ENCODE assay signal across 8 cellular contexts in the genomic region with DNA sequence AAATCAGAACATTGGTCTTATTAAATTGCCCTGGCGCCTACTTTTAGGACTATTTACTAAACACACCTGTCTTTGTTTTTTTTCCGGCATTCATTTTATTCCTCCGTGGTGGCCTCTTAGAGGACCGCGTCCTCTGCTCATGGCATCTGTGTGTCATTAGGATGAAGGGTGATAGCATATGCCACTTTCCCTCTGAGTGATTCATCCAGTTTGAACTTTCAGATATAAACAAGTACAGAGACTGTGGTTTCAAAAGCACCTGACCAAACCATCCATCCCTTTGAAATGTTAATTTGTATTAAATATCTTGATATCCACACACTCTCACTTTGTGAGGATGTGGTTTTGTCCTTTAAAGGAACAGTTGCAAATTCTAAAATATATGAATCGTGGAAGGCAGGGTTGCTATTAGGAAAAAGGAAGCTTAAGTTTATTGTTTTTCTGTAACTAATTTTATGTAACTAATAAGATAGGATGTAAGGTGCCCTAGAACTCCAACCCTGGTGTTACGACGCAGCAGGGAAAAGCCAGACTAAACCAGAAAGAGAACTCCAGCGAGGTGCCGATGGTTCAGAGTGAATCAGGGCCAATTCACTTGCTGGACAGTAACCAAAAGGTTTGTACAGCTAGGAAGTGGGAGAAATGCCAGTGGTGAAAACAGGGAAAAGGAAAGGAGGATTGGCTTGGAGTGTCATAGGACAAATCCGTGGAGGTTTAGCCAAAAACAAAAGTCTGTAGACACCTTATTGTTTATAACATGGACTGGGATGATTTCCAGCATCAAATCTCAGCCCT.
A peak's percentile ranks its signal among the peaks of the same experiment; 100 is the strongest.
DNase-seq lines count a peak whose midpoint lies in the region; ATAC-seq, FAIRE-seq and TF ChIP-seq lines count a peak whose summit lies in the region.

No MANE protein-coding gene starts in this region.

- no TSS peak for BruUV-seq in GM12878 (replicated peaks; lab: Mats Ljungman, UMichigan)

- no peaks in the 10 kb centered on the region for H4K20me1 ChIP-seq in GM12878 (ENCODE audit: control insufficient read depth, insufficient read depth)

- peak; percentile 40 for DNase-seq in DMS 273 treated with DMSO at 0.1 percent for 48 hours (lab: John Stamatoyannopoulos, UW)
- peak; percentile 62 for DNase-seq in LNCaP clone FGC (ENCODE audit: low read depth)
- DNase-seq in GM12878 (ENCODE audit: low read depth, low spot score) = peak; percentile 24
- DNase-seq in left lobe of liver (ENCODE audit: low spot score) = no peak
- no peak for DNase-seq in posterior cingulate gyrus
- no peak for DNase-seq in NCI-H2196 treated with DMSO at 0.1 percent for 48 hours (lab: John Stamatoyannopoulos, UW; ENCODE audit: unreplicated experiment)
- DNase-seq in Peyer's patch = no peak

- H2AFZ ChIP-seq in GM12878 (ENCODE audit: control insufficient read depth, low read depth, low read length) = no peak overlapping the region

- TF ChIP-seq RAD21 in GM12878 (IDR thresholded peaks at IDR 0.05; ENCODE audit: insufficient read depth, low read depth, low read length) = no peak

- 93% methylated on average over 11 of the region's 11 CpGs for WGBS in GM12878 (ENCODE audit: insufficient coverage, insufficient replicate concordance, low lambda C conversion rate, missing lambda C conversion rate)

- no peaks in the 10 kb centered on the region for H3K36me3 ChIP-seq in GM12878 (ENCODE audit: control insufficient read depth in 2 of 2, insufficient read depth in 2 of 2, low read length in 1 of 2)
- H3K36me3 ChIP-seq in Peyer's patch = no peaks in the 10 kb centered on the region

- POLR2A ChIA-PET in GM12878 (lab: Charles Lee) = no interaction called here

- TF ChIP-seq CTCF in LNCaP clone FGC (IDR thresholded peaks at IDR 0.05; ENCODE audit: control insufficient read depth, extremely low read depth, insufficient read depth) = no peak
- no peak for TF ChIP-seq CTCF in GM12878 (IDR thresholded peaks at IDR 0.05 in 2 of 3, conservative IDR thresholded peaks at IDR 0.05 in 1 of 3; ENCODE audit: control insufficient read depth in 2 of 3, extremely low read depth in 1 of 3, insufficient read depth in 1 of 3, low read depth in 3 of 3, low read length in 3 of 3)
- TF ChIP-seq CTCF in Peyer's patch (IDR thresholded peaks at IDR 0.05) = no peak

- SMC1A ChIA-PET in GM12878 (lab: Charles Lee; ENCODE audit: uncharacterized antibody, unreplicated experiment) = interaction anchor here (1.6 kb wide), 1 partner anchor 51 kb away, joined by 4 read pairs; no protein-coding TSS in a partner anchor

- no peak overlapping the region for H3K4me2 ChIP-seq in GM12878 (ENCODE audit: control insufficient read depth, insufficient read depth)

- no peak for FAIRE-seq in GM12878 (lab: Jason Lieb, UNC)

- CTCF ChIA-PET in GM12878 (lab: Yijun Ruan, JAX) = interaction anchor here (1.5 kb wide), 1 partner anchor 319 kb away, joined by 3 read pairs; no protein-coding TSS in a partner anchor

- ATAC-seq in GM12878 = peak; percentile 61
- peak; percentile 82 for ATAC-seq in left lobe of liver
- ATAC-seq in HG03457 (IDR thresholded peaks at IDR 0.05; ENCODE audit: unreplicated experiment) = no peak

- H3K27me3 ChIP-seq in GM12878 (replicated peaks in 1 of 2; ENCODE audit: control insufficient read depth in 2 of 2, insufficient read depth in 2 of 2, low read length in 1 of 2) = no peaks in the 10 kb centered on the region
- H3K27me3 ChIP-seq in Peyer's patch = no peaks in the 10 kb centered on the region

- RAD21 ChIA-PET in GM12878 (lab: Charles Lee; ENCODE audit: unreplicated experiment) = interaction anchor here (0.6 kb wide), 2 partner anchors 77 to 200 kb away, joined by 3 read pairs; no protein-coding TSS in a partner anchor

- in situ Hi-C loops in GM12878 (cut with MboI) = no loop called here

- no peak overlapping the region for H3K27ac ChIP-seq in GM12878 (ENCODE audit: control insufficient read depth, insufficient read depth)
- no peak overlapping the region for H3K27ac ChIP-seq in Peyer's patch

- H3K79me2 ChIP-seq in GM12878 (ENCODE audit: control insufficient read depth, insufficient read depth, low read length) = no peaks in the 10 kb centered on the region

- no peak overlapping the region for H3K4me3 ChIP-seq in LNCaP clone FGC (ENCODE audit: low read depth, low read length)
- no peak overlapping the region for H3K4me3 ChIP-seq in GM12878
- no peak overlapping the region for H3K4me3 ChIP-seq in Peyer's patch

- H3K9ac ChIP-seq in GM12878 (ENCODE audit: control insufficient read depth, insufficient read depth, low read length) = no peak overlapping the region

- intact Hi-C loops in GM12878 (cut with micrococcal nuclease; ENCODE audit: unreplicated experiment) = no loop called here
- intact Hi-C loops in posterior cingulate gyrus (cut with DNase I) = no loop called here

- TF ChIP-seq POLR2A in GM12878 (IDR thresholded peaks at IDR 0.05; ENCODE audit: low read depth, low read length) = no peak
- TF ChIP-seq POLR2A in Peyer's patch (IDR thresholded peaks at IDR 0.05) = no peak

- TF ChIP-seq EP300 in GM12878 (IDR thresholded peaks at IDR 0.05; ENCODE audit: borderline replicate concordance in 1 of 2, control insufficient read depth in 1 of 2, low read depth in 2 of 2, low read length in 2 of 2) = peak in 1 of 2 experiments; percentile 60; a peak in 1 of 4 replicates

- H3K9me3 ChIP-seq in GM12878 (replicated peaks; ENCODE audit: control insufficient read depth, insufficient read depth, low read length) = no peaks in the 10 kb centered on the region
- H3K9me3 ChIP-seq in Peyer's patch = no peaks in the 10 kb centered on the region

- H3K4me1 ChIP-seq in GM12878 (ENCODE audit: control insufficient read depth, insufficient read depth, low read length) = peaks cover 16% of the 10 kb centered on the region
- no peaks in the 10 kb centered on the region for H3K4me1 ChIP-seq in Peyer's patch

TF ChIP-seq in GM12878, 131 proteins besides CTCF, POLR2A, EP300 and RAD21 (continues in another document):
- peak; percentile 43; the same call in 1 of the 2 replicates for TF ChIP-seq FOXK2 (IDR thresholded peaks at IDR 0.05)
- TF ChIP-seq, protein P1, sequence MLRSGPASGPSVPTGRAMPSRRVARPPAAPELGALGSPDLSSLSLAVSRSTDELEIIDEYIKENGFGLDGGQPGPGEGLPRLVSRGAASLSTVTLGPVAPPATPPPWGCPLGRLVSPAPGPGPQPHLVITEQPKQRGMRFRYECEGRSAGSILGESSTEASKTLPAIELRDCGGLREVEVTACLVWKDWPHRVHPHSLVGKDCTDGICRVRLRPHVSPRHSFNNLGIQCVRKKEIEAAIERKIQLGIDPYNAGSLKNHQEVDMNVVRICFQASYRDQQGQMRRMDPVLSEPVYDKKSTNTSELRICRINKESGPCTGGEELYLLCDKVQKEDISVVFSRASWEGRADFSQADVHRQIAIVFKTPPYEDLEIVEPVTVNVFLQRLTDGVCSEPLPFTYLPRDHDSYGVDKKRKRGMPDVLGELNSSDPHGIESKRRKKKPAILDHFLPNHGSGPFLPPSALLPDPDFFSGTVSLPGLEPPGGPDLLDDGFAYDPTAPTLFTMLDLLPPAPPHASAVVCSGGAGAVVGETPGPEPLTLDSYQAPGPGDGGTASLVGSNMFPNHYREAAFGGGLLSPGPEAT (IDR thresholded peaks at IDR 0.05; ENCODE audit: low read depth) = peak; percentile 38; the same call in 1 of the 2 replicates
- peak; percentile 84 for TF ChIP-seq RUNX3 (IDR thresholded peaks at IDR 0.05; ENCODE audit: low read length)
- no peak for TF ChIP-seq MYC (IDR thresholded peaks at IDR 0.05; ENCODE audit: insufficient read depth, insufficient read length, insufficient replicate concordance, low read length, severe bottlenecking)
- TF ChIP-seq RAD51 (IDR thresholded peaks at IDR 0.05) = peak; percentile 39; the same call in 1 of the 2 replicates
- 0 out of 2 replicates have a peak, but pooled peaks have one; percentile 38 for TF ChIP-seq DPF2 (IDR thresholded peaks at IDR 0.05)
- peak; percentile 50; the same call in 1 of the 2 replicates for TF ChIP-seq IKZF1 (conservative IDR thresholded peaks at IDR 0.05)
- peak; percentile 59; the same call in 1 of the 2 replicates for TF ChIP-seq TCF7 (IDR thresholded peaks at IDR 0.05; ENCODE audit: borderline replicate concordance)
- no peak for TF ChIP-seq SRF (IDR thresholded peaks at IDR 0.05; ENCODE audit: low read depth in 2 of 2, low read length in 2 of 2)
- 0 out of 2 replicates have a peak, but pooled peaks have one; percentile 40 for TF ChIP-seq NFIC (IDR thresholded peaks at IDR 0.05; ENCODE audit: low read depth, low read length)
- no peak for TF ChIP-seq NR2C1 (IDR thresholded peaks at IDR 0.05)
- no peak for TF ChIP-seq RCOR1 (conservative IDR thresholded peaks at IDR 0.05; ENCODE audit: low read depth, low read length)
- TF ChIP-seq WRNIP1 (IDR thresholded peaks at IDR 0.05; ENCODE audit: borderline replicate concordance, low read depth, low read length) = no peak
- TF ChIP-seq, protein P2, sequence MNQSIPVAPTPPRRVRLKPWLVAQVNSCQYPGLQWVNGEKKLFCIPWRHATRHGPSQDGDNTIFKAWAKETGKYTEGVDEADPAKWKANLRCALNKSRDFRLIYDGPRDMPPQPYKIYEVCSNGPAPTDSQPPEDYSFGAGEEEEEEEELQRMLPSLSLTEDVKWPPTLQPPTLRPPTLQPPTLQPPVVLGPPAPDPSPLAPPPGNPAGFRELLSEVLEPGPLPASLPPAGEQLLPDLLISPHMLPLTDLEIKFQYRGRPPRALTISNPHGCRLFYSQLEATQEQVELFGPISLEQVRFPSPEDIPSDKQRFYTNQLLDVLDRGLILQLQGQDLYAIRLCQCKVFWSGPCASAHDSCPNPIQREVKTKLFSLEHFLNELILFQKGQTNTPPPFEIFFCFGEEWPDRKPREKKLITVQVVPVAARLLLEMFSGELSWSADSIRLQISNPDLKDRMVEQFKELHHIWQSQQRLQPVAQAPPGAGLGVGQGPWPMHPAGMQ (IDR thresholded peaks at IDR 0.05; ENCODE audit: borderline replicate concordance) = no peak
- no peak for TF ChIP-seq ZNF24 (IDR thresholded peaks at IDR 0.05)
- TF ChIP-seq IKZF2 (IDR thresholded peaks at IDR 0.05) = peak; percentile 48 to 72; a peak in 3 of 4 replicates
- TF ChIP-seq BHLHE40 (IDR thresholded peaks at IDR 0.05; ENCODE audit: borderline replicate concordance in 1 of 2, low read depth in 2 of 2, low read length in 1 of 2) = peak; percentile 89 to 90
- TF ChIP-seq, protein P3, sequence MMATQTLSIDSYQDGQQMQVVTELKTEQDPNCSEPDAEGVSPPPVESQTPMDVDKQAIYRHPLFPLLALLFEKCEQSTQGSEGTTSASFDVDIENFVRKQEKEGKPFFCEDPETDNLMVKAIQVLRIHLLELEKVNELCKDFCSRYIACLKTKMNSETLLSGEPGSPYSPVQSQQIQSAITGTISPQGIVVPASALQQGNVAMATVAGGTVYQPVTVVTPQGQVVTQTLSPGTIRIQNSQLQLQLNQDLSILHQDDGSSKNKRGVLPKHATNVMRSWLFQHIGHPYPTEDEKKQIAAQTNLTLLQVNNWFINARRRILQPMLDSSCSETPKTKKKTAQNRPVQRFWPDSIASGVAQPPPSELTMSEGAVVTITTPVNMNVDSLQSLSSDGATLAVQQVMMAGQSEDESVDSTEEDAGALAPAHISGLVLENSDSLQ (IDR thresholded peaks at IDR 0.05) = peak; percentile 32; the same call in 1 of the 2 replicates
- peak; percentile 40; the same call in 1 of the 2 replicates for TF ChIP-seq NR2F1 (conservative IDR thresholded peaks at IDR 0.05)

Comparison
In these comparisons a context has a peak if more than half of its experiments do, and no peak if none do; other contexts are left out.
1. DNase-seq: peak in DMS 273 treated with DMSO at 0.1 percent for 48 hours (single experiment), LNCaP clone FGC (single experiment) and GM12878 (single experiment); none in left lobe of liver (single experiment), posterior cingulate gyrus (0 of 10), NCI-H2196 treated with DMSO at 0.1 percent for 48 hours (single experiment) and Peyer's patch (0 of 3).